7 cellular contexts compared by ENCODE assay signal in the genomic region with DNA sequence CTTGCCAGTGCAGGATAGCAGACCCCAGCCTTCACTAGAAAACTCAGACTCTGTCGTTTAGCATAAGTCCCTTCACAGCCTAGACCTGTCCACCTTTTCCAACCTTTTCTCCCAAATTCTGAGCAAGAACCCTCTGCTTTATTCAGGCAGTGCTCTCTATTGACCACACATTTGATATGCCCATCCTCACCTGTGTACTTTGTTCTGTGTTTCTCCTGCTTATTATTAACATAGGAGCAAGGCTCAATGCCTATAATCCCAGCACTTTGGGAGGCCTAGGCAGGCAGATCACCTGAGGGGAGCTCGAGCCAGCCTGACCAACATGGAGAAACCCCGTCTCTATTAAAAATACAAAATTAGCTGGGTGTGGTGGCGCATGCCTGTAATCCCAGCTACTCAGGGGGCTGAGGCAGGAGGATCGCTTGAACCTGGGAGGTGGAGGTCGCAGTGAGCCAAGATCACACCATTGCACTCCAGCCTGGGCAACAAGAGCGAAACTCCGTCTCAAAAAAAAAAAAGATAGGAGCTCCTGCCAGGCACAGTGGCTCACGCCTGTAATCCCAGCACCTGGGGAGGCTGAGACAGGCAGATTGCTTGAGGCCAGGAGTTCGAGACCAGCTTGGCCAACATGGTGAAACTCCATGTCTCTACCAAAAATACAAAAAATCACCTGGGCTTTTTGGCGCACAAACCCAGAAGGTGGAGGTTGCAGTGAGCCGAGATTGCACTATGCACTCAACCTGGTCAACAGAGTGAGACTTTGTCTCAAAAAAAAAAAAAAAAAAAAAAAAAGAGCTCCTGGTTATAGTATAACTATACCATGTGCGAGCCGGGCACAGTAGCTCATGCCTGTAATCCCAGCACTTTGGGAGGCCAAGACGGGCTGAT. TPM values are rescaled to one million over a fixed set of nuclear protein-coding genes. Genes with fewer than 3 reads are reported as not detected.
DNase-seq lines count a peak whose midpoint lies in the region; ATAC-seq and TF ChIP-seq lines count a peak whose summit lies in the region.
"Not testable (repeated sequence)": the region's sequence is repeated elsewhere in the genome, so short reads cannot be mapped to it uniquely, and the experiment has no call there.

No MANE protein-coding gene starts in this region.

- H3K4me2 ChIP-seq in GM23338 = not testable (repeated sequence)

- TF ChIP-seq CTCF in GM23338 (conservative IDR thresholded peaks at IDR 0.05; ENCODE audit: low read depth in 2 of 2); type B pancreatic cell (conservative IDR thresholded peaks at IDR 0.05): not testable (repeated sequence)

- not testable (repeated sequence) for H3K9me3 Mint-ChIP-seq in GM23338; activated CD4-positive, alpha-beta memory T cell treated with anti-CD3 and anti-CD28 coated beads for 36 hours; activated naive CD8-positive, alpha-beta T cell (ENCODE audit: low read depth); naive thymus-derived CD4-positive, alpha-beta T cell; type B pancreatic cell

- not testable (repeated sequence) for H3K27me3 ChIP-seq in GM23338 (ENCODE audit: insufficient read depth); naive thymus-derived CD4-positive, alpha-beta T cell (ENCODE audit: control insufficient read depth in 2 of 2, insufficient read depth in 2 of 2, low read length in 2 of 2)

- not testable (repeated sequence) for H3K9me2 ChIP-seq in GM23338 (ENCODE audit: insufficient read depth)

- not testable (repeated sequence) for ATAC-seq in GM23338; T-helper 17 cell; naive thymus-derived CD4-positive, alpha-beta T cell
- peak; percentile 65 for ATAC-seq in left colon

- not testable (repeated sequence) for H3K27me3 Mint-ChIP-seq in GM23338 (ENCODE audit: insufficient read depth, low read depth, poor library complexity); T-helper 17 cell; activated CD4-positive, alpha-beta memory T cell treated with anti-CD3 and anti-CD28 coated beads for 36 hours; activated naive CD8-positive, alpha-beta T cell; naive thymus-derived CD4-positive, alpha-beta T cell; type B pancreatic cell

- CTCF ChIA-PET in activated CD4-positive, alpha-beta memory T cell treated with anti-CD3 and anti-CD28 coated beads for 36 hours (lab: Charles Lee) = interaction anchor here (0.8 kb wide), 1 partner anchor 9 kb away, joined by 3 read pairs; no protein-coding TSS in a partner anchor
- CTCF ChIA-PET in naive thymus-derived CD4-positive, alpha-beta T cell (lab: Charles Lee) = not testable (repeated sequence)

- not testable (repeated sequence) for H4K20me1 ChIP-seq in GM23338 (replicated peaks; ENCODE audit: insufficient read depth)

- peaks cover 47% of the 10 kb centered on the region for H3K79me2 ChIP-seq in GM23338 (replicated peaks; ENCODE audit: insufficient read depth)

- H3K27ac Mint-ChIP-seq in GM23338 (0 out of 2 replicates have a peak overlapping the region, but pooled peaks have one; percentile 20), T-helper 17 cell (peak overlapping the region; percentile 89)
- peak overlapping the region; percentile 8 for H3K27ac Mint-ChIP-seq in activated CD4-positive, alpha-beta memory T cell treated with anti-CD3 and anti-CD28 coated beads for 36 hours
- H3K27ac Mint-ChIP-seq in activated naive CD8-positive, alpha-beta T cell = peak overlapping the region; percentile 8
- H3K27ac Mint-ChIP-seq in naive thymus-derived CD4-positive, alpha-beta T cell = peak overlapping the region in 8 of 9 donors; percentile 84 to 98 (median 92)
- H3K27ac Mint-ChIP-seq in type B pancreatic cell = not testable (repeated sequence)

- not testable (repeated sequence) for H3K27ac ChIP-seq in GM23338 (ENCODE audit: low read depth)
- peak overlapping the region; percentile 75 for H3K27ac ChIP-seq in naive thymus-derived CD4-positive, alpha-beta T cell (ENCODE audit: low read depth, low read length)

- not testable (repeated sequence) for H3K9me3 ChIP-seq in T-helper 17 cell (ENCODE audit: control insufficient read depth, low read length, poor library complexity, severe bottlenecking); naive thymus-derived CD4-positive, alpha-beta T cell (ENCODE audit: control insufficient read depth in 2 of 3, low read length in 3 of 3)

- POLR2A ChIA-PET in activated CD4-positive, alpha-beta memory T cell treated with anti-CD3 and anti-CD28 coated beads for 36 hours (lab: Charles Lee) = interaction anchor here (0.7 kb wide), 1 partner anchor 313 kb away, joined by 3 read pairs; no protein-coding TSS in a partner anchor
- POLR2A ChIA-PET in naive thymus-derived CD4-positive, alpha-beta T cell (lab: Charles Lee) = interaction anchor here (3.3 kb wide), 1 partner anchor 10 kb away, joined by 11 read pairs; a partner anchor contains a TSS

- not testable (repeated sequence) for H3K4me3 ChIP-seq in GM23338; naive thymus-derived CD4-positive, alpha-beta T cell (ENCODE audit: low read length)

- peaks cover 67% of the 10 kb centered on the region for H3K36me3 ChIP-seq in GM23338 (ENCODE audit: insufficient read depth)
- H3K36me3 ChIP-seq in naive thymus-derived CD4-positive, alpha-beta T cell (ENCODE audit: control insufficient read depth in 2 of 3, insufficient read depth in 3 of 3, low read length in 3 of 3) = peaks cover 14 to 74% (median 43%) of the 10 kb centered on the region in 3 experiments

- H3K4me1 Mint-ChIP-seq in GM23338; type B pancreatic cell (ENCODE audit: unreplicated experiment): not testable (repeated sequence)
- H3K4me1 Mint-ChIP-seq in T-helper 17 cell = peaks cover 20% of the 10 kb centered on the region
- peaks cover 16% of the 10 kb centered on the region for H3K4me1 Mint-ChIP-seq in activated CD4-positive, alpha-beta memory T cell treated with anti-CD3 and anti-CD28 coated beads for 36 hours (ENCODE audit: low read depth)
- peaks cover 41% of the 10 kb centered on the region for H3K4me1 Mint-ChIP-seq in activated naive CD8-positive, alpha-beta T cell (ENCODE audit: low read depth)
- H3K4me1 Mint-ChIP-seq in naive thymus-derived CD4-positive, alpha-beta T cell = peaks cover 6 to 53% (median 48%) of the 10 kb centered on the region in 7 donors

- H3K36me3 Mint-ChIP-seq in GM23338 (ENCODE audit: low read depth) = peaks cover 97% of the 10 kb centered on the region
- H3K36me3 Mint-ChIP-seq in T-helper 17 cell (ENCODE audit: low read depth) = peaks cover 17% of the 10 kb centered on the region
- H3K36me3 Mint-ChIP-seq in activated CD4-positive, alpha-beta memory T cell treated with anti-CD3 and anti-CD28 coated beads for 36 hours = peaks cover 56% of the 10 kb centered on the region
- peaks cover 11% of the 10 kb centered on the region for H3K36me3 Mint-ChIP-seq in activated naive CD8-positive, alpha-beta T cell
- peaks cover 20 to 64% (median 45%) of the 10 kb centered on the region in 5 donors for H3K36me3 Mint-ChIP-seq in naive thymus-derived CD4-positive, alpha-beta T cell
- H3K36me3 Mint-ChIP-seq in type B pancreatic cell = peaks cover 42% of the 10 kb centered on the region

- intact Hi-C loops in activated CD4-positive, alpha-beta memory T cell treated with anti-CD3 and anti-CD28 coated beads for 36 hours (cut with micrococcal nuclease); left colon (cut with DNase I, micrococcal nuclease): not testable (repeated sequence)
- intact Hi-C loops in naive thymus-derived CD4-positive, alpha-beta T cell (cut with micrococcal nuclease) = loop anchor here in 1 of 2 donors (5.0 kb wide), 1 partner anchor 735 kb away; no protein-coding TSS in a partner anchor

- H2AFZ ChIP-seq in GM23338 = not testable (repeated sequence)

- H3K4me1 ChIP-seq in GM23338 (ENCODE audit: insufficient read depth) = not testable (repeated sequence)
- peaks cover 0 to 16% of the 10 kb centered on the region in 2 donors for H3K4me1 ChIP-seq in naive thymus-derived CD4-positive, alpha-beta T cell (ENCODE audit: control insufficient read depth in 2 of 2, insufficient read depth in 2 of 2, low read length in 2 of 2)

- not testable (repeated sequence) for H3K4me3 Mint-ChIP-seq in GM23338; activated CD4-positive, alpha-beta memory T cell treated with anti-CD3 and anti-CD28 coated beads for 36 hours; activated naive CD8-positive, alpha-beta T cell; type B pancreatic cell
- peak overlapping the region; percentile 49 for H3K4me3 Mint-ChIP-seq in T-helper 17 cell
- peak overlapping the region in 2 of 10 donors; percentile 50 to 68 for H3K4me3 Mint-ChIP-seq in naive thymus-derived CD4-positive, alpha-beta T cell

- not testable (repeated sequence) for DNase-seq in GM23338 (ENCODE audit: low spot score); T-helper 17 cell; activated CD4-positive, alpha-beta memory T cell treated with anti-CD3 and anti-CD28 coated beads for 36 hours; left colon; naive thymus-derived CD4-positive, alpha-beta T cell
- peak; percentile 10 for DNase-seq in type B pancreatic cell (ENCODE audit: extremely low spot score, unreplicated experiment)

- peaks cover 23% of the 10 kb centered on the region for H3F3A ChIP-seq in GM23338 (replicated peaks; ENCODE audit: low read depth)

RNA-seq across cellular contexts. Expression of a gene that starts 9.7 kb away (rescaled TPM):
- total RNA-seq in GM23338 (2014; rRNA removed; shearing (Covaris generic)) = 108 and 116 TPM in 2 replicates
- 130 and 132 TPM in 2 replicates for polyA plus RNA-seq in GM23338 (2016; fragmentation: Nextera tagmentation; extraction: Ambion mirVana)
- total RNA-seq in T-helper 17 cell (10 to 100 TPM; 51.4 to 67.8 TPM), left colon (10 to 100 TPM; 25.9 to 33.4 TPM), type B pancreatic cell (ENCODE audit: low replicate concordance) (44.9 and 56.5 TPM in 2 replicates)
- 10 to 100 TPM; 59.5 to 62.0 TPM for total RNA-seq in activated CD4-positive, alpha-beta memory T cell treated with anti-CD3 and anti-CD28 coated beads for 36 hours
- total RNA-seq in naive thymus-derived CD4-positive, alpha-beta T cell = 10 to 100 TPM; 50.0 to 72.9 (median 65.1) TPM
- 10 to 100 TPM; 33.6 to 49.1 TPM for polyA plus RNA-seq in naive thymus-derived CD4-positive, alpha-beta T cell
